10 cellular contexts compared by ENCODE assay signal in genomic region chr4:143692241-143692640, GRCh38. TPM values are rescaled to one million over a fixed set of nuclear protein-coding genes. Genes with fewer than 3 reads are reported as not detected.
"Had no signal": no experiment of that assay in that cellular context is flagged by ENCODE, and none has a peak within 500 bp of the region (broad histone marks: within the 10 kb centered on the region; RNA-seq: fewer than 3 reads in every experiment).

No MANE protein-coding gene starts in this region.

- DNase-seq: GM23248, GOT3, H7, HFFc6 had no signal

- H3K36me3 ChIP-seq: HAP-1 had no signal

- H3K4me3 ChIP-seq: GM23248, HAP-1 had no signal

- H3K9ac ChIP-seq: GM23248 had no signal

- H3K9me3 ChIP-seq: HAP-1 had no signal

- ATAC-seq: HCT116, HepG2 had no signal

- H3K4me1 ChIP-seq: HAP-1 had no signal

- H2AFZ ChIP-seq: GM23248 had no signal

- H3K27ac ChIP-seq: GM23248, HL-60 had no signal

RNA-seq across cellular contexts. Expression of gene FREM3, which starts 8.2 kb away (rescaled TPM):
- total RNA-seq: GM23248, H4, H7, HepG2, HFFc6, HT1080 had no signal
- polyA plus RNA-seq: GM23248, HepG2 had no signal
